Comparison of ENCODE assay signal across 16 cellular contexts in genomic region chr1:237146247-237146646, GRCh38.
DNase-seq lines count a peak whose midpoint lies in the region; FAIRE-seq and TF ChIP-seq lines count a peak whose summit lies in the region.
"Had no signal": no experiment of that assay in that cellular context is flagged by ENCODE, and none has a peak within 500 bp of the region (broad histone marks: within the 10 kb centered on the region; RNA-seq: fewer than 3 reads in every experiment).

No MANE protein-coding gene starts in this region.

- H3K4me2 ChIP-seq in H1 (ENCODE audit: insufficient read depth in 1 of 2, low read depth in 2 of 2, low read length in 2 of 2), result no peak overlapping the region
- peak overlapping the region; percentile 51 for H3K4me2 ChIP-seq in hepatocyte

- no peak for TF ChIP-seq EP300 in H1 (IDR thresholded peaks at IDR 0.05; ENCODE audit: borderline replicate concordance in 1 of 2, low read depth in 2 of 2, low read length in 2 of 2)

- DNase-seq in ELF-1 (ENCODE audit: low read depth, low spot score) (peak; percentile 34), H1 (ENCODE audit: low read depth in 1 of 2, low spot score in 2 of 2) (no peak), hepatocyte (ENCODE audit: low spot score) (peak; percentile 29), AG08396 (ENCODE audit: low spot score) (no peak), amniotic stem cell (lab: John Stamatoyannopoulos, UW) (no peak)
- DNase-seq in activated CD4-positive, alpha-beta T cell treated with anti-CD3 and anti-CD28 coated beads, Interleukin-2, amount 10 ng/mL, durations not matched to agents 7 days and 5 days, result no peak
- DNase-seq in activated CD8-positive, alpha-beta memory T cell treated with anti-CD3 and anti-CD28 coated beads, Interleukin-2, amount 50 U/mL, for 4 hours, result no peak
- DNase-seq: activated CD4-positive, alpha-beta T cell treated with anti-CD3 and anti-CD28 coated beads for 48 hours; activated CD8-positive, alpha-beta memory T cell treated with anti-CD3 and anti-CD28 coated beads, Interleukin-2, amount 50 U/mL, for 48 hours; activated naive CD4-positive, alpha-beta T cell treated with anti-CD3 and anti-CD28 coated beads for 36 hours; NCI-H82; Peyer's patch; posterior cingulate gyrus had no signal

- TF ChIP-seq RAD21 in H1 (IDR thresholded peaks at IDR 0.05 in 1 of 2, conservative IDR thresholded peaks at IDR 0.05 in 1 of 2; ENCODE audit: low read depth in 2 of 2, low read length in 2 of 2), result no peak

- no peak overlapping the region for H3K27ac ChIP-seq in H1 (ENCODE audit: low read depth, low read length)
- peak overlapping the region; percentile 13 for H3K27ac ChIP-seq in hepatocyte
- peak overlapping the region; percentile 54 for H3K27ac ChIP-seq in rectal smooth muscle tissue (ENCODE audit: low read depth, low read length)

- no peak overlapping the region for H3K4me3 Mint-ChIP-seq in activated CD4-positive, alpha-beta T cell treated with anti-CD3 and anti-CD28 coated beads, Interleukin-2, amount 10 ng/mL, durations not matched to agents 7 days and 5 days
- H3K4me3 Mint-ChIP-seq: activated naive CD4-positive, alpha-beta T cell treated with anti-CD3 and anti-CD28 coated beads for 36 hours; CD14-positive monocyte had no signal

- POLR2A ChIA-PET in H1 (lab: Charles Lee; ENCODE audit: partially characterized antibody), result no interaction called here
- POLR2A ChIA-PET in activated CD4-positive, alpha-beta T cell treated with anti-CD3 and anti-CD28 coated beads, Interleukin-2, amount 10 ng/mL, durations not matched to agents 7 days and 5 days (lab: Charles Lee), result no interaction called here

- H2BK20ac ChIP-seq in H1 (ENCODE audit: low read length), result no peak overlapping the region

- H3K4me1 ChIP-seq in H1 (replicated peaks in 1 of 4; ENCODE audit: control insufficient read depth in 3 of 4, insufficient read depth in 4 of 4, low read length in 3 of 4) (peaks cover 2 to 6% (median 5%) of the 10 kb centered on the region in 4 experiments; a peak in 5 of 7 replicates), hepatocyte (ENCODE audit: insufficient read depth) (peaks cover 6% of the 10 kb centered on the region), rectal smooth muscle tissue (ENCODE audit: control insufficient read depth, insufficient read depth, low read length) (peaks cover 28% of the 10 kb centered on the region)
- H3K4me1 ChIP-seq: Peyer's patch had no signal

- no peak overlapping the region for H4K8ac ChIP-seq in H1 (ENCODE audit: extremely low read depth, insufficient read depth, low read length)

- no peak overlapping the region for H3K18ac ChIP-seq in H1 (ENCODE audit: extremely low read depth, low read length)

- H3K79me2 ChIP-seq in H1 (ENCODE audit: control insufficient read depth in 1 of 2, insufficient read depth in 2 of 2, low read length in 2 of 2) (no peaks in the 10 kb centered on the region; a peak in 1 of 4 replicates), hepatocyte (no peaks in the 10 kb centered on the region)

- no peak overlapping the region for H2BK120ac ChIP-seq in H1 (replicated peaks; ENCODE audit: low read depth, low read length)

- no peaks in the 10 kb centered on the region for H3K36me3 Mint-ChIP-seq in activated CD4-positive, alpha-beta T cell treated with anti-CD3 and anti-CD28 coated beads, Interleukin-2, amount 10 ng/mL, durations not matched to agents 7 days and 5 days (ENCODE audit: low read depth)
- H3K36me3 Mint-ChIP-seq: CD14-positive monocyte had no signal

- H3K4me1 Mint-ChIP-seq in activated CD4-positive, alpha-beta T cell treated with anti-CD3 and anti-CD28 coated beads, Interleukin-2, amount 10 ng/mL, durations not matched to agents 7 days and 5 days, result no peaks in the 10 kb centered on the region
- H3K4me1 Mint-ChIP-seq: CD14-positive monocyte had no signal

- no peak for TF ChIP-seq CTCF in H1 (IDR thresholded peaks at IDR 0.05; ENCODE audit: control extremely low read depth in 1 of 3, insufficient read depth in 1 of 3, low read depth in 1 of 3, low read length in 3 of 3)
- no peak for TF ChIP-seq CTCF in hepatocyte (IDR thresholded peaks at IDR 0.05; ENCODE audit: poor library complexity)

- H3K9ac ChIP-seq in H1 (replicated peaks in 1 of 4; ENCODE audit: extremely low read depth in 1 of 4, low read depth in 3 of 4, low read length in 3 of 4) (no peak overlapping the region), rectal smooth muscle tissue (ENCODE audit: low read length) (no peak overlapping the region)

- H3K9me3 ChIP-seq in H1 (ENCODE audit: insufficient read depth in 2 of 2, low read depth in 1 of 2, low read length in 1 of 2) (no peaks in the 10 kb centered on the region), hepatocyte (ENCODE audit: low read depth) (no peaks in the 10 kb centered on the region)
- H3K9me3 ChIP-seq: ascending aorta, Peyer's patch had no signal

- H2BK15ac ChIP-seq in H1 (ENCODE audit: low read length), result no peak overlapping the region

- H3K4me3 ChIP-seq in H1 (ENCODE audit: extremely low read depth in 1 of 4, insufficient read depth in 2 of 4, low read depth in 3 of 4, low read length in 4 of 4), result no peak overlapping the region
- no peak overlapping the region for H3K4me3 ChIP-seq in hepatocyte
- H3K4me3 ChIP-seq in rectal smooth muscle tissue (ENCODE audit: low read length), result peak overlapping the region; percentile 21
- H3K4me3 ChIP-seq: Peyer's patch had no signal

- H2AK5ac ChIP-seq in H1 (ENCODE audit: low read depth, low read length), result no peak overlapping the region

- TF ChIP-seq POLR2A in H1 (IDR thresholded peaks at IDR 0.05; ENCODE audit: control extremely low read depth in 1 of 2, low read depth in 2 of 2, low read length in 2 of 2), result no peak

- H3K27me3 ChIP-seq in H1 (replicated peaks in 1 of 4; ENCODE audit: control insufficient read depth in 3 of 4, extremely low read depth in 1 of 4, insufficient read depth in 3 of 4, low read length in 3 of 4) (peaks cover 0 to 1% (median 0%) of the 10 kb centered on the region in 4 experiments; a peak in 1 of 7 replicates), hepatocyte (no peaks in the 10 kb centered on the region), rectal smooth muscle tissue (ENCODE audit: control insufficient read depth, insufficient read depth, low read length) (no peaks in the 10 kb centered on the region)
- H3K27me3 ChIP-seq: ascending aorta, Peyer's patch had no signal

- no peaks in the 10 kb centered on the region for H4K20me1 ChIP-seq in H1 (replicated peaks in 1 of 2; ENCODE audit: control insufficient read depth in 1 of 2, insufficient read depth in 2 of 2, low read length in 2 of 2)
- no peaks in the 10 kb centered on the region for H4K20me1 ChIP-seq in hepatocyte (ENCODE audit: insufficient read depth, poor library complexity, severe bottlenecking)

- H3K36me3 ChIP-seq in H1 (ENCODE audit: control insufficient read depth in 2 of 4, insufficient read depth in 4 of 4, low read length in 3 of 4) (no peaks in the 10 kb centered on the region), hepatocyte (replicated peaks; ENCODE audit: insufficient read depth, low read depth) (no peaks in the 10 kb centered on the region), rectal smooth muscle tissue (ENCODE audit: control insufficient read depth, insufficient read depth, low read length) (no peaks in the 10 kb centered on the region)
- H3K36me3 ChIP-seq: ascending aorta, Peyer's patch had no signal

- H2BK12ac ChIP-seq in H1 (ENCODE audit: low read depth, low read length), result no peak overlapping the region

- FAIRE-seq in H1 (lab: Jason Lieb, UNC), result no peak

- CTCF ChIA-PET in H1 (lab: Charles Lee; ENCODE audit: partially characterized antibody), result interaction anchor here (1.6 kb wide), 1 partner anchor 22 kb away, joined by 3 read pairs; no protein-coding TSS in a partner anchor
- CTCF ChIA-PET in activated CD4-positive, alpha-beta T cell treated with anti-CD3 and anti-CD28 coated beads, Interleukin-2, amount 10 ng/mL, durations not matched to agents 7 days and 5 days (lab: Charles Lee), result no interaction called here

- no peak overlapping the region for H4K5ac ChIP-seq in H1 (ENCODE audit: insufficient read length, low read depth, low read length)

- H3K4ac ChIP-seq in H1 (replicated peaks; ENCODE audit: insufficient read length, low read depth, low read length), result no peak overlapping the region

- no peak overlapping the region for H3K14ac ChIP-seq in H1 (ENCODE audit: insufficient read length)

- no peak overlapping the region for H4K91ac ChIP-seq in H1 (replicated peaks; ENCODE audit: insufficient read length, low read length)

- H2AFZ ChIP-seq in H1 (ENCODE audit: low read length), result 0 out of 2 replicates have a peak overlapping the region, but pooled peaks have one; percentile 51
- no peak overlapping the region for H2AFZ ChIP-seq in hepatocyte

- H3K9me3 Mint-ChIP-seq in activated CD4-positive, alpha-beta T cell treated with anti-CD3 and anti-CD28 coated beads, Interleukin-2, amount 10 ng/mL, durations not matched to agents 7 days and 5 days, result no peaks in the 10 kb centered on the region
- H3K9me3 Mint-ChIP-seq: activated naive CD4-positive, alpha-beta T cell treated with anti-CD3 and anti-CD28 coated beads for 36 hours had no signal

- no peak overlapping the region for H3K27ac Mint-ChIP-seq in activated CD4-positive, alpha-beta T cell treated with anti-CD3 and anti-CD28 coated beads, Interleukin-2, amount 10 ng/mL, durations not matched to agents 7 days and 5 days
- H3K27ac Mint-ChIP-seq: activated naive CD4-positive, alpha-beta T cell treated with anti-CD3 and anti-CD28 coated beads for 36 hours; CD14-positive monocyte had no signal

- no peak overlapping the region for H2BK5ac ChIP-seq in H1 (ENCODE audit: low read depth, low read length)

- WGBS in H1 (ENCODE audit: extremely low coverage in 1 of 2, insufficient coverage in 1 of 2, insufficient read length in 1 of 2, insufficient replicate concordance in 2 of 2, low coverage in 1 of 2, low lambda C conversion rate in 2 of 2, missing lambda C conversion rate in 1 of 2), 2 experiments, result 77% methylated on average over 7 of the region's 7 CpGs; no CpG with 5 or more reads in 1 of the 2 experiments
- whole genome bisulfite sequencing in hepatocyte (ENCODE audit: low lambda C conversion rate, missing lambda C conversion rate), result 33% methylated on average over 7 of the region's 7 CpGs

- H3K23ac ChIP-seq in H1 (ENCODE audit: insufficient read length), result no peak overlapping the region

- no peak overlapping the region for H3K56ac ChIP-seq in H1 (replicated peaks; ENCODE audit: insufficient read length, low read depth, low read length)

- H3K79me1 ChIP-seq in H1 (ENCODE audit: low read depth, low read length), result no peaks in the 10 kb centered on the region; the same call in 1 of the 2 replicates

- no peaks in the 10 kb centered on the region for H3K27me3 Mint-ChIP-seq in activated CD4-positive, alpha-beta T cell treated with anti-CD3 and anti-CD28 coated beads, Interleukin-2, amount 10 ng/mL, durations not matched to agents 7 days and 5 days

- H3K9me2 ChIP-seq in hepatocyte (replicated peaks; ENCODE audit: insufficient read depth), result no peaks in the 10 kb centered on the region

- H3K23me2 ChIP-seq in H1 (ENCODE audit: low read depth, low read length), result no peaks in the 10 kb centered on the region

TF ChIP-seq in H1, 55 proteins besides CTCF, POLR2A, EP300 and RAD21 (continues in another document):
- TF ChIP-seq SIX5 (IDR thresholded peaks at IDR 0.05; ENCODE audit: low read depth, low read length) (no peak), JUND (IDR thresholded peaks at IDR 0.05; ENCODE audit: low read length) (no peak)

Comparison
In these comparisons a context has a peak if more than half of its experiments do, and no peak if none do; other contexts are left out.
1. DNase-seq: peak in ELF-1 (single experiment) and hepatocyte (single experiment); none in H1 (0 of 2), activated CD4-positive, alpha-beta T cell treated with anti-CD3 and anti-CD28 coated beads, Interleukin-2, amount 10 ng/mL, durations not matched to agents 7 days and 5 days (single experiment), activated CD8-positive, alpha-beta memory T cell treated with anti-CD3 and anti-CD28 coated beads, Interleukin-2, amount 50 U/mL, for 4 hours (single experiment), AG08396 (single experiment) and amniotic stem cell (single experiment).